Comparison of ENCODE assay signal across 31 cellular contexts in the genomic region with DNA sequence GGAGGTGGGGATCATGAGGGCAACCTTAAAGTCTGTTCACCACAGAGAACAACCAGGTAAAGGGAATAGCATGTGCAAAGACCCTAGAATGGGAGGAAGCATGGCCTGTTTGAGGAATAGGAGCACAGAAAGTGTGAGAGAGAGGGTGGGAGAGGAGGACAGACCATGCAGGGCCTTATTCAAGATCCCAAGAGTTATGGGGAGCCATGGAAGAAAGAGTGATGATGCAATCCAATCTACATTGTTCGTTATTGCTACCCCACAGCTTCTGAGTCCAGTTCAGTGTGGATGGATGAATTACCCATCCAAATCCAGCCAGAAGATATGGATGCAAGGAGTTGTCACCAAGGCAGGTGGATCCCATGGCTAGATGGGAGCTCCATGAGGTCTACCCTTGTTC. TPM values are rescaled to one million over a fixed set of nuclear protein-coding genes. Genes with fewer than 3 reads are reported as not detected.
DNase-seq lines count a peak whose midpoint lies in the region; ATAC-seq, FAIRE-seq and TF ChIP-seq lines count a peak whose summit lies in the region.
"Had no signal": no experiment of that assay in that cellular context is flagged by ENCODE, and none has a peak within 500 bp of the region (broad histone marks: within the 10 kb centered on the region; RNA-seq: fewer than 3 reads in every experiment).

No MANE protein-coding gene starts in this region.

- in situ Hi-C loops in HepG2 (cut with HindIII; ENCODE audit: extremely low pct_ligation_motif_present, low pct_unique_long_range_greater_than_20kb) = no loop called here
- in situ Hi-C loops in IMR-90 (cut with MboI; ENCODE audit: low sequenced_read_pairs) = no loop called here

- no peaks in the 10 kb centered on the region for H3K27me3 ChIP-seq in HepG2 (ENCODE audit: control insufficient read depth in 1 of 2, insufficient read depth in 2 of 2, low read length in 2 of 2)
- H3K27me3 ChIP-seq in right lobe of liver = no peaks in the 10 kb centered on the region
- H3K27me3 ChIP-seq in IMR-90 (ENCODE audit: control insufficient read depth, insufficient read depth, low read length) = peaks cover 22% of the 10 kb centered on the region
- no peaks in the 10 kb centered on the region for H3K27me3 ChIP-seq in H1 (replicated peaks in 1 of 4; ENCODE audit: control insufficient read depth in 3 of 4, extremely low read depth in 1 of 4, insufficient read depth in 3 of 4, low read length in 3 of 4)
- H3K27me3 ChIP-seq: BE2C, BLaER1 had no signal

- no peak overlapping the region for H2BK12ac ChIP-seq in H1 (ENCODE audit: low read depth, low read length)

- H3K9me3 ChIP-seq in HepG2 (ENCODE audit: low read length) (no peaks in the 10 kb centered on the region), right lobe of liver (no peaks in the 10 kb centered on the region), IMR-90 (ENCODE audit: control insufficient read depth, insufficient read depth, low read length) (no peaks in the 10 kb centered on the region), H1 (ENCODE audit: insufficient read depth in 2 of 2, low read depth in 1 of 2, low read length in 1 of 2) (no peaks in the 10 kb centered on the region)
- H3K9me3 ChIP-seq: BE2C, BLaER1 had no signal

- ATAC-seq in HepG2 (no peak), right lobe of liver (no peak), IMR-90 (ENCODE audit: low read depth) (no peak)
- ATAC-seq: GM12878 had no signal

- H3K14ac ChIP-seq in IMR-90 (replicated peaks; ENCODE audit: low read depth, low read length) (no peak overlapping the region), H1 (ENCODE audit: insufficient read length) (no peak overlapping the region)

- H3K4ac ChIP-seq in IMR-90 (ENCODE audit: low read depth, low read length) = no peak overlapping the region
- no peak overlapping the region for H3K4ac ChIP-seq in H1 (replicated peaks; ENCODE audit: insufficient read length, low read depth, low read length)

- no peak overlapping the region for H3K9ac ChIP-seq in HepG2 (ENCODE audit: insufficient read depth, low read depth, low read length)
- H3K9ac ChIP-seq in IMR-90 (ENCODE audit: low read depth, low read length) = no peak overlapping the region
- H3K9ac ChIP-seq in H1 (replicated peaks in 1 of 4; ENCODE audit: extremely low read depth in 1 of 4, low read depth in 3 of 4, low read length in 3 of 4) = no peak overlapping the region; a peak in 1 of 7 replicates
- H3K9ac ChIP-seq: BLaER1 had no signal

- H3K9me1 ChIP-seq in IMR-90 (ENCODE audit: insufficient read depth, low read length) = no peaks in the 10 kb centered on the region

- no peak for FAIRE-seq in HepG2 (lab: Jason Lieb, UNC)
- FAIRE-seq in H1 (lab: Jason Lieb, UNC) = no peak
- FAIRE-seq: A204.1, GM12878, GM12892, GM18507 had no signal

- no peak overlapping the region for H4K8ac ChIP-seq in IMR-90 (ENCODE audit: low read depth in 2 of 2, low read length in 2 of 2)
- no peak overlapping the region for H4K8ac ChIP-seq in H1 (ENCODE audit: extremely low read depth, insufficient read depth, low read length)

- peaks cover 8% of the 10 kb centered on the region for H3K4me1 ChIP-seq in HepG2 (ENCODE audit: insufficient read depth, low read length)
- peaks cover 0 to 7% (median 0%) of the 10 kb centered on the region in 4 donors for H3K4me1 ChIP-seq in right lobe of liver
- H3K4me1 ChIP-seq in IMR-90 (ENCODE audit: control insufficient read depth, insufficient read depth, low read length) = no peaks in the 10 kb centered on the region
- H3K4me1 ChIP-seq in H1 (replicated peaks in 1 of 4; ENCODE audit: control insufficient read depth in 3 of 4, insufficient read depth in 4 of 4, low read length in 3 of 4) = no peaks in the 10 kb centered on the region
- H3K4me1 ChIP-seq: BE2C, BLaER1 had no signal

- H2BK20ac ChIP-seq in IMR-90 (ENCODE audit: low read depth, low read length) = no peak overlapping the region
- no peak overlapping the region for H2BK20ac ChIP-seq in H1 (ENCODE audit: low read length)

- no peaks in the 10 kb centered on the region for H4K20me1 ChIP-seq in HepG2 (ENCODE audit: insufficient read depth, low read length)
- H4K20me1 ChIP-seq in IMR-90 (ENCODE audit: insufficient read depth, low read length) = no peaks in the 10 kb centered on the region
- H4K20me1 ChIP-seq in H1 (replicated peaks in 1 of 2; ENCODE audit: control insufficient read depth in 1 of 2, insufficient read depth in 2 of 2, low read length in 2 of 2) = no peaks in the 10 kb centered on the region
- H4K20me1 ChIP-seq: BLaER1 had no signal

- TF ChIP-seq POLR2A in HepG2 (IDR thresholded peaks at IDR 0.05; ENCODE audit: insufficient read depth in 1 of 2, low read depth in 2 of 2, low read length in 2 of 2) (no peak), right lobe of liver (IDR thresholded peaks at IDR 0.05) (no peak), IMR-90 (IDR thresholded peaks at IDR 0.05; ENCODE audit: low read depth, low read length) (no peak), H1 (IDR thresholded peaks at IDR 0.05; ENCODE audit: control extremely low read depth in 1 of 2, low read depth in 2 of 2, low read length in 2 of 2) (no peak)

- H3K79me2 ChIP-seq in HepG2 (ENCODE audit: insufficient read depth, low read length) = no peaks in the 10 kb centered on the region
- no peaks in the 10 kb centered on the region for H3K79me2 ChIP-seq in H1 (ENCODE audit: control insufficient read depth in 1 of 2, insufficient read depth in 2 of 2, low read length in 2 of 2)

- no peak overlapping the region for H3K27ac ChIP-seq in HepG2 (ENCODE audit: extremely low read length, insufficient read depth, low read length)
- no peak overlapping the region for H3K27ac ChIP-seq in right lobe of liver
- H3K27ac ChIP-seq in IMR-90 (ENCODE audit: insufficient read depth, low read length) = no peak overlapping the region
- H3K27ac ChIP-seq in H1 (ENCODE audit: low read depth, low read length) = no peak overlapping the region
- H3K27ac ChIP-seq: BLaER1 had no signal

- H2BK15ac ChIP-seq in IMR-90 (ENCODE audit: low read depth, low read length) = no peak overlapping the region
- H2BK15ac ChIP-seq in H1 (ENCODE audit: low read length) = no peak overlapping the region

- no peaks in the 10 kb centered on the region for H3K79me1 ChIP-seq in IMR-90 (ENCODE audit: low read depth in 1 of 2, low read length in 2 of 2)
- H3K79me1 ChIP-seq in H1 (ENCODE audit: low read depth, low read length) = no peaks in the 10 kb centered on the region

- no peak for TF ChIP-seq EP300 in HepG2 (IDR thresholded peaks at IDR 0.05; ENCODE audit: low read depth in 2 of 2, low read length in 2 of 2)
- TF ChIP-seq EP300 in HepG2 (CRISPR knock-in tag; IDR thresholded peaks at IDR 0.05; ENCODE audit: borderline replicate concordance) = no peak
- TF ChIP-seq EP300 in H1 (IDR thresholded peaks at IDR 0.05; ENCODE audit: borderline replicate concordance in 1 of 2, low read depth in 2 of 2, low read length in 2 of 2) = no peak

- TF ChIP-seq RAD21 in HepG2 (CRISPR knock-in tag; IDR thresholded peaks at IDR 0.05) = no peak
- TF ChIP-seq RAD21 in IMR-90 (IDR thresholded peaks at IDR 0.05; ENCODE audit: low read length) = no peak
- TF ChIP-seq RAD21 in H1 (IDR thresholded peaks at IDR 0.05 in 1 of 2, conservative IDR thresholded peaks at IDR 0.05 in 1 of 2; ENCODE audit: low read depth in 2 of 2, low read length in 2 of 2) = no peak

- dilution Hi-C loops in IMR-90 (cut with HindIII; ENCODE audit: low sequenced_read_pairs, unreplicated experiment) = no loop called here

- CTCF ChIA-PET in HepG2 (lab: Yijun Ruan, JAX; ENCODE audit: low intra/inter-chr PET ratio, low total read pairs) = no interaction called here
- CTCF ChIA-PET in IMR-90 (lab: Yijun Ruan, JAX) = no interaction called here
- CTCF ChIA-PET in H1 (lab: Charles Lee; ENCODE audit: partially characterized antibody) = interaction anchor here (0.8 to 3.0 kb wide), 5 partner anchors 9 to 129 kb away, joined by 3 to 9 read pairs (median 5); no protein-coding TSS in a partner anchor

- H3K56ac ChIP-seq in IMR-90 (ENCODE audit: extremely low read depth, insufficient read depth, low read length) = no peak overlapping the region
- no peak overlapping the region for H3K56ac ChIP-seq in H1 (replicated peaks; ENCODE audit: insufficient read length, low read depth, low read length)

- DNase-seq in HepG2 (ENCODE audit: low spot score) = no peak
- DNase-seq in right lobe of liver = no peak
- DNase-seq in IMR-90 = no peak
- DNase-seq in H1 (ENCODE audit: low read depth in 1 of 2, low spot score in 2 of 2) = no peak
- DNase-seq in NCI-H2029 (lab: John Stamatoyannopoulos, UW) = no peak
- DNase-seq in effector CD8-positive, alpha-beta T cell (lab: John Stamatoyannopoulos, UW) = no peak
- DNase-seq: 8988T; ACHN; BE2C; C1 segment of cervical spinal cord; CD4-positive, alpha-beta memory T cell; CD4-positive, CD25-positive, alpha-beta regulatory T cell; CD8-positive, alpha-beta memory T cell; COR-L47; DMS 273 treated with DMSO at 0.1 percent for 48 hours; DMS153; DMS53; DMS79; DND-41; EL; GDM1 had no signal

- TF ChIP-seq CTCF in HepG2 (CRISPR knock-in tag; IDR thresholded peaks at IDR 0.05) (no peak), right lobe of liver (IDR thresholded peaks at IDR 0.05) (no peak), IMR-90 (conservative IDR thresholded peaks at IDR 0.05; ENCODE audit: low read depth, low read length) (no peak), H1 (IDR thresholded peaks at IDR 0.05; ENCODE audit: control extremely low read depth in 1 of 3, insufficient read depth in 1 of 3, low read depth in 1 of 3, low read length in 3 of 3) (no peak)

- no peak overlapping the region for H3K4me2 ChIP-seq in HepG2 (ENCODE audit: low read depth, low read length)
- no peak overlapping the region for H3K4me2 ChIP-seq in IMR-90 (ENCODE audit: low read depth, low read length)
- no peak overlapping the region for H3K4me2 ChIP-seq in H1 (ENCODE audit: insufficient read depth in 1 of 2, low read depth in 2 of 2, low read length in 2 of 2)
- H3K4me2 ChIP-seq: BLaER1 had no signal

- H2BK120ac ChIP-seq in IMR-90 (ENCODE audit: low read depth, low read length) = no peak overlapping the region
- H2BK120ac ChIP-seq in H1 (replicated peaks; ENCODE audit: low read depth, low read length) = no peak overlapping the region

- H3K23ac ChIP-seq in IMR-90 (ENCODE audit: low read depth, low read length) (no peak overlapping the region), H1 (ENCODE audit: insufficient read length) (no peak overlapping the region)

- no peak overlapping the region for H3K18ac ChIP-seq in IMR-90 (ENCODE audit: low read depth, low read length)
- H3K18ac ChIP-seq in H1 (ENCODE audit: extremely low read depth, low read length) = no peak overlapping the region

- H2BK5ac ChIP-seq in IMR-90 (ENCODE audit: low read depth, low read length, poor library complexity, severe bottlenecking) (no peak overlapping the region), H1 (ENCODE audit: low read depth, low read length) (no peak overlapping the region)

- H2AFZ ChIP-seq in HepG2 (ENCODE audit: low read length) (no peak overlapping the region), IMR-90 (replicated peaks; ENCODE audit: low read length, poor library complexity) (no peak overlapping the region), H1 (ENCODE audit: low read length) (no peak overlapping the region)

- 0% methylated on average over 1 of the region's 1 CpG for WGBS in HepG2 (ENCODE audit: low lambda C conversion rate)
- 67% methylated on average over 1 of the region's 1 CpG for WGBS in right lobe of liver (ENCODE audit: insufficient coverage, low coverage, low lambda C conversion rate, missing lambda C conversion rate)
- WGBS in IMR-90 (ENCODE audit: extremely low coverage in 2 of 2, insufficient read length in 1 of 2), 2 experiments = no CpG with 5 or more reads among the region's 1 CpG
- 71% methylated on average over 1 of the region's 1 CpG; no CpG with 5 or more reads in 1 of the 2 experiments for WGBS in H1 (ENCODE audit: extremely low coverage in 1 of 2, insufficient coverage in 1 of 2, insufficient read length in 1 of 2, insufficient replicate concordance in 2 of 2, low coverage in 1 of 2, low lambda C conversion rate in 2 of 2, missing lambda C conversion rate in 1 of 2), 2 experiments

- no peak overlapping the region for H2AK5ac ChIP-seq in IMR-90 (ENCODE audit: low read depth, low read length)
- H2AK5ac ChIP-seq in H1 (ENCODE audit: low read depth, low read length) = no peak overlapping the region

- H2AK9ac ChIP-seq in IMR-90 (replicated peaks; ENCODE audit: low read depth, low read length, poor library complexity) = peak overlapping the region; percentile 31

- no peaks in the 10 kb centered on the region for H3K36me3 ChIP-seq in HepG2 (replicated peaks in 1 of 2; ENCODE audit: control insufficient read depth in 1 of 2, insufficient read depth in 2 of 2, low read length in 2 of 2)
- H3K36me3 ChIP-seq in right lobe of liver = no peaks in the 10 kb centered on the region
- no peaks in the 10 kb centered on the region for H3K36me3 ChIP-seq in IMR-90 (ENCODE audit: control insufficient read depth, insufficient read depth, low read length)
- H3K36me3 ChIP-seq in H1 (ENCODE audit: control insufficient read depth in 2 of 4, insufficient read depth in 4 of 4, low read length in 3 of 4) = no peaks in the 10 kb centered on the region
- H3K36me3 ChIP-seq: BE2C, BLaER1 had no signal

- POLR2A ChIA-PET in HepG2 (lab: Yijun Ruan, JAX) = interaction anchor here (1.5 kb wide), 1 partner anchor 163 kb away, joined by 4 read pairs; a partner anchor contains a TSS
- POLR2A ChIA-PET in IMR-90 (lab: Charles Lee; ENCODE audit: unreplicated experiment) = no interaction called here
- POLR2A ChIA-PET in H1 (lab: Charles Lee; ENCODE audit: partially characterized antibody) = interaction anchor here (1.4 to 1.8 kb wide), 2 partner anchors 8 to 12 kb away, joined by 3 to 5 read pairs; no protein-coding TSS in a partner anchor

- H3K4me3 ChIP-seq in HepG2 (replicated peaks in 1 of 3; ENCODE audit: insufficient read depth in 1 of 3, low read depth in 2 of 3, low read length in 3 of 3) (no peak overlapping the region), right lobe of liver (no peak overlapping the region), IMR-90 (ENCODE audit: insufficient read depth, low read depth, low read length) (no peak overlapping the region), H1 (ENCODE audit: extremely low read depth in 1 of 4, insufficient read depth in 2 of 4, low read depth in 3 of 4, low read length in 4 of 4) (no peak overlapping the region)
- H3K4me3 ChIP-seq: BLaER1, GM12878 had no signal

- intact Hi-C loops in HepG2 (cut with micrococcal nuclease; ENCODE audit: unreplicated experiment) = no loop called here
- intact Hi-C loops in right lobe of liver (cut with DNase I) = no loop called here
- intact Hi-C loops in IMR-90 (cut with micrococcal nuclease) = no loop called here

- no TSS peak for BruUV-seq in HepG2 (replicated peaks; lab: Mats Ljungman, UMichigan)
- no TSS peak for BruUV-seq in IMR-90 (replicated peaks; lab: Mats Ljungman, UMichigan)

- no peaks in the 10 kb centered on the region for H3K23me2 ChIP-seq in H1 (ENCODE audit: low read depth, low read length)

- H4K5ac ChIP-seq in IMR-90 (ENCODE audit: low read depth, low read length) (no peak overlapping the region), H1 (ENCODE audit: insufficient read length, low read depth, low read length) (no peak overlapping the region)

- H4K91ac ChIP-seq in IMR-90 (ENCODE audit: insufficient read depth, low read depth, low read length) = no peak overlapping the region
- no peak overlapping the region for H4K91ac ChIP-seq in H1 (replicated peaks; ENCODE audit: insufficient read length, low read length)

RNA-seq across cellular contexts. Expression of a gene that starts 7.8 kb away (rescaled TPM):
- total RNA-seq in HepG2 (2016; rRNA removed; fragmentation: Illumina TruSeq; extraction: Trizol) (22.0 and 38.0 TPM in 2 replicates), right lobe of liver (10 to 100 TPM; 21.0 to 80.8 (median 56.7) TPM), IMR-90 (2012; rRNA removed) (15.6 and 20.8 TPM in 2 replicates)
- total RNA-seq in HepG2 (2016; cell fraction: cytosol; rRNA removed; fragmentation: Illumina TruSeq; extraction: Trizol; ENCODE audit: low read depth) = 17.2 and 19.6 TPM in 2 replicates
- total RNA-seq in HepG2 (2016; cell fraction: insoluble cytoplasmic fraction; rRNA removed; fragmentation: Illumina TruSeq; extraction: Trizol) = 21.9 and 34.6 TPM in 2 replicates
- 61.0 and 70.2 TPM in 2 replicates for total RNA-seq in HepG2 (2016; cell fraction: membrane; rRNA removed; fragmentation: Illumina TruSeq; extraction: Trizol)
- 16.9 and 19.6 TPM in 2 replicates for total RNA-seq in HepG2 (2016; cell fraction: nucleus; rRNA removed; fragmentation: Illumina TruSeq; extraction: Trizol)
- polyA plus RNA-seq in HepG2 (2011; rRNA removed) (15.2 and 16.9 TPM in 2 replicates), IMR-90 (2012; rRNA removed) (10.4 and 13.7 TPM in 2 replicates), H1 (2011; rRNA removed) (39.8 and 55.3 TPM in 2 replicates)
- polyA plus RNA-seq in HepG2 (2011; cell fraction: cytosol; rRNA removed) = 11.8 and 19.5 TPM in 2 replicates
- 6.5 and 9.6 TPM in 2 replicates for polyA plus RNA-seq in HepG2 (2011; cell fraction: nucleus; rRNA removed)
- 30.8 and 39.1 TPM in 2 replicates for polyA plus RNA-seq in HepG2 (2012)
- 64.7 and 66.1 TPM in 2 replicates for polyA plus RNA-seq in HepG2 (2016; cell fraction: cytosol; fragmentation: Illumina TruSeq; extraction: Trizol; ENCODE audit: low read depth)
- 46.1 and 53.1 TPM in 2 replicates for polyA plus RNA-seq in HepG2 (2016; cell fraction: insoluble cytoplasmic fraction; fragmentation: Illumina TruSeq; extraction: Trizol; ENCODE audit: low read depth)
- 111 and 131 TPM in 2 replicates for polyA plus RNA-seq in HepG2 (2016; cell fraction: membrane; fragmentation: Illumina TruSeq; extraction: Trizol; ENCODE audit: low read depth)
- polyA plus RNA-seq in HepG2 (2016; cell fraction: nucleus; fragmentation: Illumina TruSeq; extraction: Trizol; ENCODE audit: insufficient read depth, low read depth) = 25.2 TPM in 2 replicates
- polyA minus RNA-seq in HepG2 (2011; rRNA and poly(A)+ RNA removed; ENCODE audit: low replicate concordance) = 19.1 and 27.4 TPM in 2 replicates
- 18.4 and 23.2 TPM in 2 replicates for polyA minus RNA-seq in HepG2 (2011; cell fraction: cytosol; rRNA and poly(A)+ RNA removed)
- polyA minus RNA-seq in HepG2 (2011; cell fraction: nucleus; rRNA and poly(A)+ RNA removed) = 15.6 and 18.5 TPM in 2 replicates
- polyA plus RNA-seq in IMR-90 (2012; cell fraction: cytosol; rRNA removed) = 3.8 and 5.4 TPM in 2 replicates
- polyA plus RNA-seq in IMR-90 (2012; cell fraction: nucleus; rRNA removed; ENCODE audit: low replicate concordance) = 2.9 and 17.2 TPM in 2 replicates
- total RNA-seq in H1 (2021; fragmentation: NEBNext Ultra II Directional; extraction: Animal tissue kit (Norgen Biotek cat#: 25700)) = 138 and 144 TPM in 2 replicates
- polyA plus RNA-seq in H1 (2011; cell fraction: cytosol; rRNA removed) = 52.3 TPM
- 21.0 TPM for polyA plus RNA-seq in H1 (2011; cell fraction: nucleus; rRNA removed)
- 53.7 to 103 TPM (median 70.1 TPM) in 4 replicates for polyA plus RNA-seq in H1 (2012, experiment 1 of 2)
- polyA plus RNA-seq in H1 (2012, experiment 2 of 2) = 48.9 TPM
- 91.9 TPM for polyA plus RNA-seq in H1 (2013, experiment 1 of 2)
- 93.4 TPM for polyA plus RNA-seq in H1 (2013, experiment 2 of 2)
- polyA minus RNA-seq in H1 (2011; rRNA and poly(A)+ RNA removed) = 97.9 and 109 TPM in 2 replicates
- 67.6 TPM for polyA minus RNA-seq in H1 (2011; cell fraction: cytosol; rRNA and poly(A)+ RNA removed)
- polyA minus RNA-seq in H1 (2011; cell fraction: nucleus; rRNA and poly(A)+ RNA removed) = 38.6 TPM

RNA-seq across cellular contexts. Expression of a gene that starts 13.7 kb away (rescaled TPM):
- total RNA-seq in HepG2 (2016; rRNA removed; fragmentation: Illumina TruSeq; extraction: Trizol) = 37.5 and 38.6 TPM in 2 replicates
- total RNA-seq in HepG2 (2016; cell fraction: cytosol; rRNA removed; fragmentation: Illumina TruSeq; extraction: Trizol; ENCODE audit: low read depth) = 7.5 and 7.6 TPM in 2 replicates
- total RNA-seq in HepG2 (2016; cell fraction: insoluble cytoplasmic fraction; rRNA removed; fragmentation: Illumina TruSeq; extraction: Trizol) = 31.9 and 38.9 TPM in 2 replicates
- 28.7 and 30.2 TPM in 2 replicates for total RNA-seq in HepG2 (2016; cell fraction: membrane; rRNA removed; fragmentation: Illumina TruSeq; extraction: Trizol)
- 21.0 and 21.2 TPM in 2 replicates for total RNA-seq in HepG2 (2016; cell fraction: nucleus; rRNA removed; fragmentation: Illumina TruSeq; extraction: Trizol)
- polyA plus RNA-seq in HepG2 (2011; rRNA removed) = 31.1 and 37.0 TPM in 2 replicates
- polyA plus RNA-seq in HepG2 (2011; cell fraction: cytosol; rRNA removed) = 40.7 and 41.5 TPM in 2 replicates
- 39.1 and 48.3 TPM in 2 replicates for polyA plus RNA-seq in HepG2 (2011; cell fraction: nucleus; rRNA removed)
- 20.8 and 26.7 TPM in 2 replicates for polyA plus RNA-seq in HepG2 (2012)
- 6.9 and 8.4 TPM in 2 replicates for polyA plus RNA-seq in HepG2 (2016; cell fraction: cytosol; fragmentation: Illumina TruSeq; extraction: Trizol; ENCODE audit: low read depth)
- polyA plus RNA-seq in HepG2 (2016; cell fraction: insoluble cytoplasmic fraction; fragmentation: Illumina TruSeq; extraction: Trizol; ENCODE audit: low read depth) = 39.8 and 43.5 TPM in 2 replicates
- 24.8 and 26.5 TPM in 2 replicates for polyA plus RNA-seq in HepG2 (2016; cell fraction: membrane; fragmentation: Illumina TruSeq; extraction: Trizol; ENCODE audit: low read depth)
- polyA plus RNA-seq in HepG2 (2016; cell fraction: nucleus; fragmentation: Illumina TruSeq; extraction: Trizol; ENCODE audit: insufficient read depth, low read depth) = 43.4 and 44.0 TPM in 2 replicates
- 8.9 and 35.0 TPM in 2 replicates for polyA minus RNA-seq in HepG2 (2011; rRNA and poly(A)+ RNA removed; ENCODE audit: low replicate concordance)
- polyA minus RNA-seq in HepG2 (2011; cell fraction: cytosol; rRNA and poly(A)+ RNA removed) = 14.2 and 15.2 TPM in 2 replicates
- 8.6 and 11.4 TPM in 2 replicates for polyA minus RNA-seq in HepG2 (2011; cell fraction: nucleus; rRNA and poly(A)+ RNA removed)
- total RNA-seq in right lobe of liver = 10 to 100 TPM in 5 of 6 experiments, 1 to 10 TPM in 1; 9.6 to 22.5 (median 16.6) TPM
- 6.9 and 9.5 TPM in 2 replicates for total RNA-seq in IMR-90 (2012; rRNA removed)
- 11.5 and 12.4 TPM in 2 replicates for polyA plus RNA-seq in IMR-90 (2012; rRNA removed)
- 8.1 and 15.0 TPM in 2 replicates for polyA plus RNA-seq in IMR-90 (2012; cell fraction: cytosol; rRNA removed)
- 9.0 and 12.6 TPM in 2 replicates for polyA plus RNA-seq in IMR-90 (2012; cell fraction: nucleus; rRNA removed; ENCODE audit: low replicate concordance)
- 25.2 and 27.1 TPM in 2 replicates for total RNA-seq in H1 (2021; fragmentation: NEBNext Ultra II Directional; extraction: Animal tissue kit (Norgen Biotek cat#: 25700))
- 44.5 and 60.2 TPM in 2 replicates for polyA plus RNA-seq in H1 (2011; rRNA removed)
- polyA plus RNA-seq in H1 (2011; cell fraction: cytosol; rRNA removed) = 53.4 TPM
- polyA plus RNA-seq in H1 (2011; cell fraction: nucleus; rRNA removed) = 53.4 TPM
- polyA plus RNA-seq in H1 (2012, experiment 1 of 2) = 16.3 to 31.8 TPM (median 25.4 TPM) in 4 replicates
- polyA plus RNA-seq in H1 (2012, experiment 2 of 2) = 30.6 TPM
- 20.2 TPM for polyA plus RNA-seq in H1 (2013, experiment 1 of 2)
- polyA plus RNA-seq in H1 (2013, experiment 2 of 2) = 21.7 TPM
- polyA minus RNA-seq in H1 (2011; rRNA and poly(A)+ RNA removed) = 40.6 and 44.5 TPM in 2 replicates
- polyA minus RNA-seq in H1 (2011; cell fraction: cytosol; rRNA and poly(A)+ RNA removed) = 12.9 TPM
- 17.2 TPM for polyA minus RNA-seq in H1 (2011; cell fraction: nucleus; rRNA and poly(A)+ RNA removed)

RNA-seq across cellular contexts. Expression of a gene that starts 45.3 kb away (rescaled TPM):
- total RNA-seq in HepG2 (2016; rRNA removed; fragmentation: Illumina TruSeq; extraction: Trizol) (0.24 TPM in 1 of 2 replicates, not detected in the other), right lobe of liver (not detected), IMR-90 (2012; rRNA removed) (not detected in 2 replicates)
- not detected in 2 replicates for total RNA-seq in HepG2 (2016; cell fraction: cytosol; rRNA removed; fragmentation: Illumina TruSeq; extraction: Trizol; ENCODE audit: low read depth)
- not detected in 2 replicates for total RNA-seq in HepG2 (2016; cell fraction: insoluble cytoplasmic fraction; rRNA removed; fragmentation: Illumina TruSeq; extraction: Trizol)
- total RNA-seq in HepG2 (2016; cell fraction: membrane; rRNA removed; fragmentation: Illumina TruSeq; extraction: Trizol) = 0.17 TPM in 1 of 2 replicates, not detected in the other
- total RNA-seq in HepG2 (2016; cell fraction: nucleus; rRNA removed; fragmentation: Illumina TruSeq; extraction: Trizol) = not detected in 2 replicates
- polyA plus RNA-seq in HepG2 (2011; rRNA removed) (not detected in 2 replicates), IMR-90 (2012; rRNA removed) (not detected in 2 replicates), H1 (2011; rRNA removed) (2.0 and 5.0 TPM in 2 replicates)
- polyA plus RNA-seq in HepG2 (2011; cell fraction: cytosol; rRNA removed) = not detected in 2 replicates
- polyA plus RNA-seq in HepG2 (2011; cell fraction: nucleus; rRNA removed) = not detected in 2 replicates
- polyA plus RNA-seq in HepG2 (2012) = not detected in 2 replicates
- polyA plus RNA-seq in HepG2 (2016; cell fraction: cytosol; fragmentation: Illumina TruSeq; extraction: Trizol; ENCODE audit: low read depth) = not detected in 2 replicates
- polyA plus RNA-seq in HepG2 (2016; cell fraction: insoluble cytoplasmic fraction; fragmentation: Illumina TruSeq; extraction: Trizol; ENCODE audit: low read depth) = not detected in 2 replicates
- not detected in 2 replicates for polyA plus RNA-seq in HepG2 (2016; cell fraction: membrane; fragmentation: Illumina TruSeq; extraction: Trizol; ENCODE audit: low read depth)
- polyA plus RNA-seq in HepG2 (2016; cell fraction: nucleus; fragmentation: Illumina TruSeq; extraction: Trizol; ENCODE audit: insufficient read depth, low read depth) = not detected in 2 replicates
- not detected in 2 replicates for polyA minus RNA-seq in HepG2 (2011; rRNA and poly(A)+ RNA removed; ENCODE audit: low replicate concordance)
- not detected in 2 replicates for polyA minus RNA-seq in HepG2 (2011; cell fraction: cytosol; rRNA and poly(A)+ RNA removed)
- polyA minus RNA-seq in HepG2 (2011; cell fraction: nucleus; rRNA and poly(A)+ RNA removed) = not detected in 2 replicates
- polyA plus RNA-seq in IMR-90 (2012; cell fraction: cytosol; rRNA removed) = not detected in 2 replicates
- not detected in 2 replicates for polyA plus RNA-seq in IMR-90 (2012; cell fraction: nucleus; rRNA removed; ENCODE audit: low replicate concordance)
- 6.3 and 7.3 TPM in 2 replicates for total RNA-seq in H1 (2021; fragmentation: NEBNext Ultra II Directional; extraction: Animal tissue kit (Norgen Biotek cat#: 25700))
- polyA plus RNA-seq in H1 (2011; cell fraction: cytosol; rRNA removed) = 4.8 TPM
- polyA plus RNA-seq in H1 (2011; cell fraction: nucleus; rRNA removed) = 3.7 TPM
- polyA plus RNA-seq in H1 (2012, experiment 1 of 2) = 2.3 to 2.6 TPM (median 2.5 TPM) in 4 replicates
- polyA plus RNA-seq in H1 (2012, experiment 2 of 2) = 2.1 TPM
- 25.4 TPM for polyA plus RNA-seq in H1 (2013, experiment 1 of 2)
- polyA plus RNA-seq in H1 (2013, experiment 2 of 2) = 29.4 TPM
- polyA minus RNA-seq in H1 (2011; rRNA and poly(A)+ RNA removed) = 2.7 and 6.4 TPM in 2 replicates
- 2.6 TPM for polyA minus RNA-seq in H1 (2011; cell fraction: cytosol; rRNA and poly(A)+ RNA removed)
- 1.2 TPM for polyA minus RNA-seq in H1 (2011; cell fraction: nucleus; rRNA and poly(A)+ RNA removed)
- total RNA-seq: A673; CD4-positive, alpha-beta memory T cell; CD4-positive, CD25-positive, alpha-beta regulatory T cell; CD8-positive, alpha-beta memory T cell; Daoy; G401; GM12878 had no signal
- polyA plus RNA-seq: AG04450, CD14-positive monocyte, GM12878 had no signal
